ENCODE assay signal across 27 cellular contexts in the genomic region with DNA sequence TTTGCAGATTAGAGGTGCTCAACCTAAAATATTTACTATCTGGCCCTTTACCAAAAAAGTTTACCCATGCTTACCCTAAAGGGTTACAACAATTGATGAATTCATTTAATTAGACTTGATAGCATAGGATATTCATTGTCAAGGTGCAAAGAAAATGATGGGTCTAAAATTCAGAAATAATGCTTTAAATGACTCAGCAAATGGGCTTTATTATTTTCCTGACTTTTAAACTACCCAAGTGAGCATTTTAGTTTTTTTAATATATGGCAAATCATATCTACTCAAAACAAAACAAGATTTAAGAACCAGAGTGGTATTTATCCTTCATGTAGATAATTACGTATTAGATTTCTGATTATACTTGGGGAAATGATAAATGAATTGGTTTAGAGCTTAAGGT.
"Had no signal": no experiment of that assay in that cellular context is flagged by ENCODE, and none has a peak within 500 bp of the region (broad histone marks: within the 10 kb centered on the region; RNA-seq: fewer than 3 reads in every experiment).

No MANE protein-coding gene starts in this region.

- H3K4me3 ChIP-seq: stomach, suprapubic skin, testis, thoracic aorta, thyroid gland, tibial artery, tibial nerve, transverse colon, upper lobe of left lung, upper lobe of right lung, uterus, vagina had no signal

- FAIRE-seq: urothelium cell line had no signal

- H3K4me1 ChIP-seq: stomach, suprapubic skin, testis, tibial nerve, transverse colon, upper lobe of right lung, uterus, vagina had no signal

- H3K36me3 ChIP-seq: suprapubic skin, thoracic aorta, thyroid gland, tibial artery, tibial nerve, transverse colon, upper lobe of right lung, uterus, vagina had no signal

- H3K27me3 ChIP-seq: stomach, suprapubic skin, testis, thyroid gland, tibial artery, tibial nerve, transverse colon, upper lobe of left lung, upper lobe of right lung, uterus, vagina had no signal

- H3K9me3 ChIP-seq: stomach, suprapubic skin, testis, thoracic aorta, thyroid gland, tibial artery, tibial nerve, transverse colon, upper lobe of left lung, upper lobe of right lung, uterus, vagina had no signal

- H3K27ac ChIP-seq: stomach, suprapubic skin, testis, thoracic aorta, thyroid gland, tibial artery, tibial nerve, transverse colon, upper lobe of left lung, upper lobe of right lung, uterus, vagina had no signal

- DNase-seq: stimulated activated CD4-positive, alpha-beta T cell treated with anti-CD3 and anti-CD28 coated beads, Interleukin-2, amount 100 ng/mL, for 48 hours; stimulated activated CD4-positive, alpha-beta T cell treated with anti-CD3 and anti-CD28 coated beads, Interleukin-4, amount 100 ng/mL, for 1 hour; stimulated activated CD4-positive, alpha-beta T cell treated with anti-CD3 and anti-CD28 coated beads, Interleukin-4, amount 100 ng/mL, for 24 hours; stimulated activated CD4-positive, alpha-beta T cell treated with anti-CD3 and anti-CD28 coated beads, Interleukin-4, amount 100 ng/mL, for 4 hours; stimulated activated CD8-positive, alpha-beta memory T cell treated with anti-CD3 and anti-CD28 coated beads, Interleukin-4, amount 100 ng/mL, for 48 hours; stimulated activated naive B cell treated with anti-CD40 and anti-IgM and Interleukin-4, amounts not matched to agents 10 μg/mL and 1 μg/mL and 100 μg/mL, for 72 hours; stimulated activated naive CD4-positive, alpha-beta T cell; stimulated activated naive CD4-positive, alpha-beta T cell treated with Interleukin-2 at 50 U/mL for 16 hours; stimulated activated naive CD8-positive, alpha-beta T cell treated with anti-CD3 and anti-CD28 coated beads, Interleukin-15, amount 100 ng/mL, for 72 hours; stimulated activated naive CD8-positive, alpha-beta T cell treated with anti-CD3 and anti-CD28 coated beads, Interleukin-15, Interleukin-2, amounts not matched to agents 100 U/mL and 50 U/mL, for 24 hours; stomach; substantia nigra; testis; thyroid gland; tibial artery; transverse colon; trophoblast cell; upper lobe of left lung; upper lobe of right lung; uterus had no signal

- ATAC-seq: stimulated activated effector memory CD8-positive, alpha-beta T cell treated with anti-CD3 and anti-CD28 coated beads, Interleukin-12 subunit alpha, Interleukin-12 subunit beta, amount 100 ng/mL, for 72 hours; stimulated activated memory B cell treated with anti-CD40 and anti-IgM and Interleukin-4, amounts not matched to agents 10 μg/mL and 1 μg/mL and 100 μg/mL, for 72 hours; stimulated activated naive B cell treated with anti-CD40 and anti-IgM and Interleukin-4, amounts not matched to agents 10 μg/mL and 1 μg/mL and 100 μg/mL, for 72 hours; stimulated activated naive CD8-positive, alpha-beta T cell treated with anti-CD3 and anti-CD28 coated beads, Interleukin-15, amount 100 ng/mL, for 72 hours; stimulated activated naive CD8-positive, alpha-beta T cell treated with anti-CD3 and anti-CD28 coated beads, Interleukin-15, Interleukin-2, amounts not matched to agents 100 U/mL and 50 U/mL, for 24 hours; upper lobe of right lung had no signal
